8 cellular contexts compared by ENCODE assay signal in the genomic region with DNA sequence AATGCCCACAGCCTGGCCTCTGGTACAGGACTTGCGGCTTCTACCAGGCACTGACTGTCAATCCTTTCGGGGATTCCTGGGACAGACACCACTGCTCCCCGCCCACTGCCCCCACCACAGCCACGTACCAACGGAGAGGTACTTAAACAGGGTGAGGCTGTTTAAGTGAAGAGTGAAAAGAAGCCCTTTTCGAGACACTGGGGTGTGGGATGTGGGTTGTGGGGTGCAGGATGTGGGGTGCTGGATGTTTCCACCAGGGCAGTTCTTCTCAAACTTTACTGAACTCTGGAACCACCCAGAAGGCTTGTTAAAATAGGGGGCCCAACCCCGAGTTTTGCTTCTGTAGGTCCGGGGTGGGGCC. TPM values are rescaled to one million over a fixed set of nuclear protein-coding genes. Genes with fewer than 3 reads are reported as not detected.
DNase-seq lines count a peak whose midpoint lies in the region; ATAC-seq lines count a peak whose summit lies in the region.

No MANE protein-coding gene starts in this region.

- H3K4me2 ChIP-seq in BLaER1, result peak overlapping the region; percentile 96

- H3K9ac ChIP-seq in BLaER1 (no peak overlapping the region), rectal smooth muscle tissue (ENCODE audit: low read length) (no peak overlapping the region)

- WGBS in esophagus, 2 donors, result 29 to 32% methylated on average over 8 of the region's 8 CpGs

- H3K36me3 ChIP-seq in BLaER1 (no peaks in the 10 kb centered on the region), esophagus (ENCODE audit: control insufficient read depth in 2 of 2, insufficient read depth in 2 of 2, low read length in 1 of 2) (no peaks in the 10 kb centered on the region), rectal smooth muscle tissue (ENCODE audit: control insufficient read depth, insufficient read depth, low read length) (no peaks in the 10 kb centered on the region)

- H3K4me1 ChIP-seq in BLaER1 (peaks cover 75% of the 10 kb centered on the region), esophagus (ENCODE audit: control insufficient read depth in 2 of 2, insufficient read depth in 2 of 2, low read length in 1 of 2) (peaks cover 0 to 3% of the 10 kb centered on the region in 2 donors), rectal smooth muscle tissue (ENCODE audit: control insufficient read depth, insufficient read depth, low read length) (no peaks in the 10 kb centered on the region)

- no peaks in the 10 kb centered on the region for H4K20me1 ChIP-seq in BLaER1

- H3K9me3 ChIP-seq in BLaER1, result no peaks in the 10 kb centered on the region
- no peaks in the 10 kb centered on the region for H3K9me3 ChIP-seq in esophagus (ENCODE audit: control insufficient read depth in 2 of 2, insufficient read depth in 1 of 2, low read depth in 1 of 2, low read length in 1 of 2)

- H3K27me3 ChIP-seq in BLaER1 (peaks cover 15% of the 10 kb centered on the region), esophagus (ENCODE audit: control insufficient read depth in 1 of 2, insufficient read depth in 2 of 2, low read length in 2 of 2) (peaks cover 0 to 2% of the 10 kb centered on the region in 2 donors), rectal smooth muscle tissue (ENCODE audit: control insufficient read depth, insufficient read depth, low read length) (peaks cover 17% of the 10 kb centered on the region)

- H3K27ac ChIP-seq in BLaER1 (peak overlapping the region; percentile 35; the same call in 1 of the 2 replicates), esophagus (ENCODE audit: low read depth in 2 of 2, low read length in 1 of 2) (peak overlapping the region; percentile 54 to 78), rectal smooth muscle tissue (ENCODE audit: low read depth, low read length) (no peak overlapping the region)

- ATAC-seq in GM21526 (IDR thresholded peaks at IDR 0.05; ENCODE audit: low FRiP score, unreplicated experiment), result no peak
- no peak for ATAC-seq in GM19463 (IDR thresholded peaks at IDR 0.05; ENCODE audit: unreplicated experiment)

- DNase-seq in activated CD4-positive, alpha-beta T cell treated with anti-CD3 and anti-CD28 coated beads, Interleukin-2, amount 50 U/mL, for 4 hours, result peak; percentile 34 to 50
- DNase-seq in C1 segment of cervical spinal cord (lab: John Stamatoyannopoulos, UW) (no peak), NCI-H526 (lab: John Stamatoyannopoulos, UW) (no peak)

- H3K4me3 ChIP-seq in BLaER1 (peak overlapping the region; percentile 72), esophagus (ENCODE audit: low read depth in 1 of 2, low read length in 2 of 2) (no peak overlapping the region), rectal smooth muscle tissue (ENCODE audit: low read length) (peak overlapping the region; percentile 33)

RNA-seq across cellular contexts. Expression of a gene that starts 34.2 kb away (rescaled TPM):
- 10 to 100 TPM; 12.2 to 13.0 TPM for polyA plus RNA-seq in esophagus

Comparison
In these comparisons a context has a peak if more than half of its experiments do, and no peak if none do; other contexts are left out.
1. H3K4me3 ChIP-seq: peak in BLaER1 (single experiment) and rectal smooth muscle tissue (single experiment); none in esophagus (0 of 2).
2. DNase-seq: peak in activated CD4-positive, alpha-beta T cell treated with anti-CD3 and anti-CD28 coated beads, Interleukin-2, amount 50 U/mL, for 4 hours (2 of 2); none in C1 segment of cervical spinal cord (0 of 14) and NCI-H526 (0 of 2).